20 cellular contexts compared by ENCODE assay signal in genomic region chr4:119748853-119749252, GRCh38.
DNase-seq lines count a peak whose midpoint lies in the region; ATAC-seq, FAIRE-seq and TF ChIP-seq lines count a peak whose summit lies in the region.
"Had no signal": no experiment of that assay in that cellular context is flagged by ENCODE, and none has a peak within 500 bp of the region (broad histone marks: within the 10 kb centered on the region; RNA-seq: fewer than 3 reads in every experiment).

No MANE protein-coding gene starts in this region.

- intact Hi-C loops in IMR-90 (cut with micrococcal nuclease) = no loop called here
- intact Hi-C loops in left ventricle myocardium inferior (cut with micrococcal nuclease) = no loop called here
- intact Hi-C loops in left colon (cut with DNase I, micrococcal nuclease) = no loop called here

- FAIRE-seq in endometrium (lab: Jason Lieb, UNC) (peak; percentile 99), GM12892 (lab: Jason Lieb, UNC) (no peak)

- POLR2A ChIA-PET in IMR-90 (lab: Charles Lee; ENCODE audit: unreplicated experiment) = no interaction called here

- H3K4me1 ChIP-seq in ACC112 (ENCODE audit: control insufficient read depth, insufficient read depth, low read length, unreplicated experiment) (no peaks in the 10 kb centered on the region), IMR-90 (ENCODE audit: control insufficient read depth, insufficient read depth, low read length) (peaks cover 11% of the 10 kb centered on the region), left ventricle myocardium inferior (peaks cover 9% of the 10 kb centered on the region)
- H3K4me1 ChIP-seq: BLaER1, breast epithelium, left lung had no signal

- H3K27ac ChIP-seq in ACC112 (ENCODE audit: low read depth, low read length) (no peak overlapping the region), IMR-90 (ENCODE audit: insufficient read depth, low read length) (peak overlapping the region; percentile 75; the same call in 1 of the 2 replicates), left ventricle myocardium inferior (replicated peaks) (peak overlapping the region; percentile 22)
- H3K27ac ChIP-seq: BLaER1, left lung, VCaP had no signal

- H3K9me1 ChIP-seq in IMR-90 (ENCODE audit: insufficient read depth, low read length) = no peaks in the 10 kb centered on the region; the same call in 1 of the 2 replicates

- H3K23ac ChIP-seq in IMR-90 (ENCODE audit: low read depth, low read length) = no peak overlapping the region

- H4K20me1 ChIP-seq in IMR-90 (ENCODE audit: insufficient read depth, low read length) = no peaks in the 10 kb centered on the region
- H4K20me1 ChIP-seq: BLaER1 had no signal

- no peak overlapping the region for H3K4me3 ChIP-seq in ACC112 (ENCODE audit: low read depth, low read length)
- no peak overlapping the region for H3K4me3 ChIP-seq in IMR-90 (ENCODE audit: insufficient read depth, low read depth, low read length)
- H3K4me3 ChIP-seq in left ventricle myocardium inferior = no peak overlapping the region
- H3K4me3 ChIP-seq: BLaER1, breast epithelium, left lung had no signal

- peak overlapping the region; percentile 67; the same call in 1 of the 2 replicates for H3K4ac ChIP-seq in IMR-90 (ENCODE audit: low read depth, low read length)

- peak; percentile 66 for DNase-seq in IMR-90
- no peak for DNase-seq in left ventricle myocardium inferior
- no peak for DNase-seq in left colon
- no peak for DNase-seq in activated CD4-positive, alpha-beta T cell treated with anti-CD3 and anti-CD28 coated beads, Interleukin-2, amount 50 U/mL, for 48 hours
- no peak for DNase-seq in activated CD8-positive, alpha-beta memory T cell treated with anti-CD3 and anti-CD28 coated beads for 24 hours
- no peak for DNase-seq in GM12892 (ENCODE audit: insufficient read length)
- DNase-seq: activated CD4-positive, alpha-beta T cell treated with anti-CD3 and anti-CD28 coated beads, Interleukin-2, amount 10 ng/mL, durations not matched to agents 7 days and 5 days; activated CD8-positive, alpha-beta memory T cell treated with anti-CD3 and anti-CD28 coated beads, Interleukin-2, amount 50 U/mL, for 4 hours; glutamatergic neuron; left lung; NCI-H1694 treated with DMSO at 0.1 percent for 48 hours; NCI-H2227 treated with DMSO at 0.1 percent for 48 hours; OCI-M1; SIG-M5; stimulated activated CD8-positive, alpha-beta memory T cell treated with anti-CD3 and anti-CD28 coated beads, Interleukin-4, amount 100 ng/mL, for 48 hours had no signal

- H3K9me3 ChIP-seq in IMR-90 (ENCODE audit: control insufficient read depth, insufficient read depth, low read length) = no peaks in the 10 kb centered on the region
- H3K9me3 ChIP-seq in left ventricle myocardium inferior (replicated peaks) = no peaks in the 10 kb centered on the region
- H3K9me3 ChIP-seq: BLaER1, breast epithelium, left lung had no signal

- TF ChIP-seq POLR2A in IMR-90 (IDR thresholded peaks at IDR 0.05; ENCODE audit: low read depth, low read length) = no peak
- TF ChIP-seq POLR2A in GM12892 (IDR thresholded peaks at IDR 0.05; ENCODE audit: low read depth, low read length) = no peak

- no CpG with 5 or more reads among the region's 2 CpGs for WGBS in IMR-90 (ENCODE audit: extremely low coverage in 2 of 2, insufficient read length in 1 of 2), 2 experiments

- no peak for TF ChIP-seq CTCF in IMR-90 (conservative IDR thresholded peaks at IDR 0.05; ENCODE audit: low read depth, low read length)
- TF ChIP-seq CTCF in left ventricle myocardium inferior (IDR thresholded peaks at IDR 0.05; ENCODE audit: borderline replicate concordance) = no peak

- H4K8ac ChIP-seq in IMR-90 (ENCODE audit: low read depth in 2 of 2, low read length in 2 of 2) = peak overlapping the region in 1 of 2 experiments; percentile 4; a peak in 1 of 4 replicates

- ATAC-seq in IMR-90 (ENCODE audit: low read depth) (peak; percentile 50), left colon (no peak)
- ATAC-seq: left lung had no signal

- peak overlapping the region; percentile 73 for H2BK5ac ChIP-seq in IMR-90 (ENCODE audit: low read depth, low read length, poor library complexity, severe bottlenecking)

- H2BK20ac ChIP-seq in IMR-90 (ENCODE audit: low read depth, low read length) = peak overlapping the region; percentile 1; the same call in 1 of the 2 replicates

- no TSS peak for BruUV-seq in IMR-90 (replicated peaks; lab: Mats Ljungman, UMichigan)

- H2BK15ac ChIP-seq in IMR-90 (ENCODE audit: low read depth, low read length) = peak overlapping the region; percentile 0; the same call in 2 of the 3 replicates

- peak overlapping the region; percentile 98 for H3K18ac ChIP-seq in IMR-90 (ENCODE audit: low read depth, low read length)

- 0 out of 2 replicates have a peak overlapping the region, but pooled peaks have one; percentile 28 for H3K4me2 ChIP-seq in IMR-90 (ENCODE audit: low read depth, low read length)
- H3K4me2 ChIP-seq: BLaER1 had no signal

- H2BK120ac ChIP-seq in IMR-90 (ENCODE audit: low read depth, low read length) = peak overlapping the region; percentile 80; the same call in 1 of the 2 replicates

- H3K27me3 ChIP-seq in ACC112 (ENCODE audit: insufficient read depth, low read length) = no peaks in the 10 kb centered on the region
- H3K27me3 ChIP-seq in IMR-90 (ENCODE audit: control insufficient read depth, insufficient read depth, low read length) = no peaks in the 10 kb centered on the region
- H3K27me3 ChIP-seq in left ventricle myocardium inferior (ENCODE audit: low read depth) = no peaks in the 10 kb centered on the region
- H3K27me3 ChIP-seq: BLaER1, breast epithelium, left lung had no signal

- peak overlapping the region; percentile 4; the same call in 1 of the 2 replicates for H4K91ac ChIP-seq in IMR-90 (ENCODE audit: insufficient read depth, low read depth, low read length)

- CTCF ChIA-PET in IMR-90 (lab: Yijun Ruan, JAX) = no interaction called here

- dilution Hi-C loops in IMR-90 (cut with HindIII; ENCODE audit: low sequenced_read_pairs, unreplicated experiment) = no loop called here

- no peaks in the 10 kb centered on the region for H3K79me2 ChIP-seq in ACC112 (ENCODE audit: control insufficient read depth, insufficient read depth, low read length, unreplicated experiment)

- in situ Hi-C loops in IMR-90 (cut with MboI; ENCODE audit: low sequenced_read_pairs) = no loop called here

- H3K79me1 ChIP-seq in IMR-90 (ENCODE audit: low read depth in 1 of 2, low read length in 2 of 2) = no peaks in the 10 kb centered on the region

- H2AFZ ChIP-seq in ACC112 (ENCODE audit: low read length, unreplicated experiment) (peak overlapping the region; percentile 3), IMR-90 (replicated peaks; ENCODE audit: low read length, poor library complexity) (no peak overlapping the region)

- peak overlapping the region; percentile 61 for H4K5ac ChIP-seq in IMR-90 (ENCODE audit: low read depth, low read length)

- no peak for TF ChIP-seq RAD21 in IMR-90 (IDR thresholded peaks at IDR 0.05; ENCODE audit: low read length)

- H3K36me3 ChIP-seq in ACC112 (ENCODE audit: insufficient read depth, low read length) = no peaks in the 10 kb centered on the region
- no peaks in the 10 kb centered on the region for H3K36me3 ChIP-seq in IMR-90 (ENCODE audit: control insufficient read depth, insufficient read depth, low read length)
- H3K36me3 ChIP-seq in left ventricle myocardium inferior = no peaks in the 10 kb centered on the region
- H3K36me3 ChIP-seq: BLaER1, breast epithelium, left lung had no signal

- H2AK9ac ChIP-seq in IMR-90 (replicated peaks; ENCODE audit: low read depth, low read length, poor library complexity) = no peak overlapping the region

- no peak overlapping the region for H3K56ac ChIP-seq in IMR-90 (ENCODE audit: extremely low read depth, insufficient read depth, low read length)

- no peak overlapping the region; the same call in 1 of the 2 replicates for H3K14ac ChIP-seq in IMR-90 (replicated peaks; ENCODE audit: low read depth, low read length)

- no peak overlapping the region for H3K9ac ChIP-seq in IMR-90 (ENCODE audit: low read depth, low read length)
- H3K9ac ChIP-seq: BLaER1 had no signal

- peak overlapping the region; percentile 34; the same call in 1 of the 2 replicates for H2AK5ac ChIP-seq in IMR-90 (ENCODE audit: low read depth, low read length)

TF ChIP-seq in IMR-90, 13 proteins besides CTCF, POLR2A, EP300 and RAD21:
- TF ChIP-seq MAFK (IDR thresholded peaks at IDR 0.05; ENCODE audit: low read depth, low read length) = no peak
- no peak for TF ChIP-seq USF2 (IDR thresholded peaks at IDR 0.05; ENCODE audit: low read depth, low read length)
TF ChIP-seq in IMR-90: peak in this region for 0.
